ENCODE assay signal across 8 cellular contexts in the genomic region with DNA sequence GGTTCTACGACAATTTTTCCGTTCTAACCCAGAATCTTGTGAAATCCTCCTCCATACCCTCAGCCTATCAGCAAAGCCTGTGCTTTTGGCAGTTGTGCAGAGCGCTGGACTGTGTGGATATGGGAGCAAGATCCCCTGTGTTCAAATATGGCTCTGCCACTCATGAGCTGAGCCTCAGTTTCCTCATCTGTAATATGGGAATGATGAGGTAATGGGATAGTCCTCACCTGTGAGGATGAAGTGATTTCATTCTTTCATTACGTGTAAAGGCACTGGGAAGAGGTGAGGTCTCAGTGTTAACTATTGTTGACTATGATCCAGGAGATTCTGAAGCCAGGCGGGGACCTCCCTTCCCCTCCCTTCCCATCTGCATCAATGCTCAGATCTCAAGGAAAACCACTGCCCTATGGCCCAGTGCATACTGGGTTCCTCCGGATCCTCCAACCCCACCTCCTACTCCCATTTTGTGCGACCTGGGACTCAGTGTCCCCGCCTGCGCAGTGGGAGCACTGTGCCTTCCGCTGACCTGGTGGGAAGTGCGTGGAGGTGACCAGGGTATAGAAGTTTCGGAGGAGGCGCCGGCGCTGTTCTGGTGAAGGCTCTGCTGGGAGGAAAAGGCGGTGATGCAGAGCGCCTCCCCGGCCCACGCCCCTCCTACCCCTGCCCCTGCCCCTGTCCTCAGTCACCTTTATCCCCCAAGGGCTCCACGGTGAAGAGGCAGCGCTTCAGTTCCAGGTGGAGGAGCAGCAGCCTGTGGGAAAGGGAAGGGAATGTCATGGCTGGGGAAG. TPM values are rescaled to one million over a fixed set of nuclear protein-coding genes. Genes with fewer than 3 reads are reported as not detected.
DNase-seq lines count a peak whose midpoint lies in the region; ATAC-seq and TF ChIP-seq lines count a peak whose summit lies in the region.

No MANE protein-coding gene starts in this region.

- H3K36me3 ChIP-seq in KOPT-K1 (ENCODE audit: insufficient read depth, low read length), result peaks cover 55% of the 10 kb centered on the region
- no peaks in the 10 kb centered on the region for H3K36me3 ChIP-seq in neural cell (ENCODE audit: insufficient read depth, low read length)

- ATAC-seq in HG03565 (IDR thresholded peaks at IDR 0.05; ENCODE audit: unreplicated experiment), result no peak
- no peak for ATAC-seq in GM18861 (IDR thresholded peaks at IDR 0.05; ENCODE audit: unreplicated experiment)
- ATAC-seq in HG02759 (IDR thresholded peaks at IDR 0.05; ENCODE audit: unreplicated experiment), result no peak

- no peaks in the 10 kb centered on the region for H3F3A ChIP-seq in neural cell (ENCODE audit: insufficient read depth, low read length, poor library complexity, severe bottlenecking)

- no peak for TF ChIP-seq RAD21 in neural cell (conservative IDR thresholded peaks at IDR 0.05)

- H3K27ac ChIP-seq in AG04450 (ENCODE audit: low read depth, low read length) (no peak overlapping the region), KOPT-K1 (ENCODE audit: low read depth, low read length, poor library complexity, severe bottlenecking) (peak overlapping the region; percentile 38), cingulate gyrus (ENCODE audit: low read depth, low read length) (peak overlapping the region; percentile 89), neural cell (ENCODE audit: low read length) (no peak overlapping the region)

- H3K9me3 ChIP-seq in AG04450 (ENCODE audit: control insufficient read depth, insufficient read depth, low read length) (no peaks in the 10 kb centered on the region; the same call in 1 of the 2 replicates), KOPT-K1 (ENCODE audit: insufficient read depth, low read length, poor library complexity, severe bottlenecking) (no peaks in the 10 kb centered on the region), neural cell (ENCODE audit: low read length) (no peaks in the 10 kb centered on the region)

- H3K4me3 ChIP-seq in AG04450 (ENCODE audit: low read depth, low read length) (peak overlapping the region; percentile 22), neural cell (ENCODE audit: low read length) (peak overlapping the region; percentile 67)

- no peaks in the 10 kb centered on the region for H4K20me1 ChIP-seq in neural cell (ENCODE audit: insufficient read depth)

- no peak for DNase-seq in AG04450 (ENCODE audit: low read depth, low spot score)
- no peak for DNase-seq in hippocampal formation (lab: John Stamatoyannopoulos, UW)

- no peak overlapping the region for H2AFZ ChIP-seq in neural cell (ENCODE audit: low read depth, low read length)

- no peaks in the 10 kb centered on the region for H3K79me2 ChIP-seq in neural cell (replicated peaks; ENCODE audit: insufficient read depth, low read length)

- TF ChIP-seq CTCF in AG04450 (IDR thresholded peaks at IDR 0.05; ENCODE audit: low read depth, low read length) (no peak), neural cell (IDR thresholded peaks at IDR 0.05; ENCODE audit: poor library complexity, severe bottlenecking) (no peak)

- H3K9ac ChIP-seq in neural cell (ENCODE audit: low read length), result peak overlapping the region; percentile 62

- H3K9me2 ChIP-seq in neural cell (ENCODE audit: insufficient read depth, low read length), result no peaks in the 10 kb centered on the region

- CTCF ChIA-PET in AG04450 (lab: Charles Lee), result interaction anchor here (1.0 kb wide), 1 partner anchor 11 kb away, joined by 3 read pairs; no protein-coding TSS in a partner anchor

- TF ChIP-seq EP300 in neural cell (conservative IDR thresholded peaks at IDR 0.05; ENCODE audit: poor library complexity, severe bottlenecking), result no peak

- no peak overlapping the region for H3K4me2 ChIP-seq in neural cell (ENCODE audit: low read length)

- no peaks in the 10 kb centered on the region for H3K27me3 ChIP-seq in AG04450 (ENCODE audit: control insufficient read depth, insufficient read depth, low read length)
- no peaks in the 10 kb centered on the region for H3K27me3 ChIP-seq in neural cell (ENCODE audit: insufficient read depth, low read depth, low read length)

- POLR2A ChIA-PET in AG04450 (lab: Yijun Ruan, JAX), result interaction anchor here (1.0 kb wide), 1 partner anchor 117 kb away, joined by 4 read pairs; the partner anchor contains the start of gene CPT1C

TF ChIP-seq in neural cell, 6 proteins besides CTCF, POLR2A, EP300 and RAD21:
- TF ChIP-seq, protein P1, sequence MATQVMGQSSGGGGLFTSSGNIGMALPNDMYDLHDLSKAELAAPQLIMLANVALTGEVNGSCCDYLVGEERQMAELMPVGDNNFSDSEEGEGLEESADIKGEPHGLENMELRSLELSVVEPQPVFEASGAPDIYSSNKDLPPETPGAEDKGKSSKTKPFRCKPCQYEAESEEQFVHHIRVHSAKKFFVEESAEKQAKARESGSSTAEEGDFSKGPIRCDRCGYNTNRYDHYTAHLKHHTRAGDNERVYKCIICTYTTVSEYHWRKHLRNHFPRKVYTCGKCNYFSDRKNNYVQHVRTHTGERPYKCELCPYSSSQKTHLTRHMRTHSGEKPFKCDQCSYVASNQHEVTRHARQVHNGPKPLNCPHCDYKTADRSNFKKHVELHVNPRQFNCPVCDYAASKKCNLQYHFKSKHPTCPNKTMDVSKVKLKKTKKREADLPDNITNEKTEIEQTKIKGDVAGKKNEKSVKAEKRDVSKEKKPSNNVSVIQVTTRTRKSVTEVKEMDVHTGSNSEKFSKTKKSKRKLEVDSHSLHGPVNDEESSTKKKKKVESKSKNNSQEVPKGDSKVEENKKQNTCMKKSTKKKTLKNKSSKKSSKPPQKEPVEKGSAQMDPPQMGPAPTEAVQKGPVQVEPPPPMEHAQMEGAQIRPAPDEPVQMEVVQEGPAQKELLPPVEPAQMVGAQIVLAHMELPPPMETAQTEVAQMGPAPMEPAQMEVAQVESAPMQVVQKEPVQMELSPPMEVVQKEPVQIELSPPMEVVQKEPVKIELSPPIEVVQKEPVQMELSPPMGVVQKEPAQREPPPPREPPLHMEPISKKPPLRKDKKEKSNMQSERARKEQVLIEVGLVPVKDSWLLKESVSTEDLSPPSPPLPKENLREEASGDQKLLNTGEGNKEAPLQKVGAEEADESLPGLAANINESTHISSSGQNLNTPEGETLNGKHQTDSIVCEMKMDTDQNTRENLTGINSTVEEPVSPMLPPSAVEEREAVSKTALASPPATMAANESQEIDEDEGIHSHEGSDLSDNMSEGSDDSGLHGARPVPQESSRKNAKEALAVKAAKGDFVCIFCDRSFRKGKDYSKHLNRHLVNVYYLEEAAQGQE (IDR thresholded peaks at IDR 0.05; ENCODE audit: borderline replicate concordance), result no peak
- TF ChIP-seq MXI1 (conservative IDR thresholded peaks at IDR 0.05; ENCODE audit: poor library complexity, severe bottlenecking) (no peak), SMC3 (conservative IDR thresholded peaks at IDR 0.05; ENCODE audit: poor library complexity) (no peak), TAF1 (IDR thresholded peaks at IDR 0.05; ENCODE audit: low read depth) (no peak), EZH2 (IDR thresholded peaks at IDR 0.05; ENCODE audit: borderline replicate concordance, insufficient read depth, low read length, poor library complexity, severe bottlenecking) (no peak), POLR2AphosphoS5 (IDR thresholded peaks at IDR 0.05) (no peak)

RNA-seq across cellular contexts. Expression of gene FUZ, which starts 5.0 kb away (rescaled TPM):
- polyA plus RNA-seq in AG04450 (2011; rRNA removed), result 6.9 and 9.0 TPM in 2 replicates
- 4.1 and 8.0 TPM in 2 replicates for polyA minus RNA-seq in AG04450 (2011; rRNA and poly(A)+ RNA removed)
- 32.9 and 35.4 TPM in 2 replicates for polyA plus RNA-seq in neural cell
- 20.2 and 21.9 TPM in 2 replicates for polyA minus RNA-seq in neural cell

RNA-seq across cellular contexts. Expression of gene MED25, which starts 10.0 kb away (rescaled TPM):
- polyA plus RNA-seq in AG04450 (2011; rRNA removed) (12.6 and 20.3 TPM in 2 replicates), neural cell (18.9 and 22.0 TPM in 2 replicates)
- 25.4 and 33.2 TPM in 2 replicates for polyA minus RNA-seq in AG04450 (2011; rRNA and poly(A)+ RNA removed)
- polyA minus RNA-seq in neural cell, result 25.9 and 27.5 TPM in 2 replicates

RNA-seq across cellular contexts. Expression of gene AP2A1, which starts 41.3 kb away (rescaled TPM):
- polyA plus RNA-seq in AG04450 (2011; rRNA removed) (59.1 and 82.2 TPM in 2 replicates), neural cell (40.8 and 53.4 TPM in 2 replicates)
- polyA minus RNA-seq in AG04450 (2011; rRNA and poly(A)+ RNA removed), result 96.8 and 122 TPM in 2 replicates
- polyA minus RNA-seq in neural cell, result 79.1 and 79.4 TPM in 2 replicates

RNA-seq across cellular contexts. Expression of gene PTOV1, which starts 42.9 kb away (rescaled TPM):
- 37.6 and 58.5 TPM in 2 replicates for polyA plus RNA-seq in AG04450 (2011; rRNA removed)
- polyA minus RNA-seq in AG04450 (2011; rRNA and poly(A)+ RNA removed), result 69.9 and 97.7 TPM in 2 replicates
- 199 and 288 TPM in 2 replicates for polyA plus RNA-seq in neural cell
- 122 and 133 TPM in 2 replicates for polyA minus RNA-seq in neural cell

RNA-seq across cellular contexts. Expression of gene TSKS, which starts 45.0 kb away (rescaled TPM):
- not detected in 2 replicates for polyA plus RNA-seq in AG04450 (2011; rRNA removed)
- 0.09 TPM in 1 of 2 replicates, not detected in the other for polyA minus RNA-seq in AG04450 (2011; rRNA and poly(A)+ RNA removed)
- polyA plus RNA-seq in neural cell, result not detected in 2 replicates
- not detected in 2 replicates for polyA minus RNA-seq in neural cell

Comparison
In these comparisons a context has a peak if more than half of its experiments do, and no peak if none do; other contexts are left out.
1. H3K27ac ChIP-seq: peak in KOPT-K1 (single experiment) and cingulate gyrus (single experiment); none in AG04450 (single experiment) and neural cell (single experiment).